Comparison of ENCODE assay signal across 9 cellular contexts in the genomic region with DNA sequence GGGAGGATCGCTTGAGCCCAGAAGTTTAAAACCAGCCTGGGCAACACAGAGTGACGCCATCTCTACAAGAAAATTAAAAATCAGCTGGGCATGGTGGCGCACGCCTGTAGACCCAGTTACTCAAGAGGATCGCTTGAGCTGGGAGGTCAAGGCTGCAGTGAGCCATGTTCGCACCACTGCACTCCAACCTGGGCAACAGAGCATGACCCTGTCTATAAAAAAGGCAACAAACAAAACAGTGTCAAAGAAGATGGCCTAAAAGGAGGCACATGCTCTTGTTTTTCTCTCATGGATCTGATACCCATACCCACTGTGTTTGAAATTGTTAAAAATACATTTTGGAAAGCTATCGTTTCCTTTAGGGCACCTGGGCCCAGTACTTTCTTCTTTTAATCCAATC.
DNase-seq lines count a peak whose midpoint lies in the region; ATAC-seq and TF ChIP-seq lines count a peak whose summit lies in the region.
"Had no signal": no experiment of that assay in that cellular context is flagged by ENCODE, and none has a peak within 500 bp of the region (broad histone marks: within the 10 kb centered on the region; RNA-seq: fewer than 3 reads in every experiment).

No MANE protein-coding gene starts in this region.

- no peak for ATAC-seq in GM18867 (IDR thresholded peaks at IDR 0.05; ENCODE audit: unreplicated experiment)

- H3K36me3 ChIP-seq in ACC112 (ENCODE audit: insufficient read depth, low read length) (no peaks in the 10 kb centered on the region), ovary (no peaks in the 10 kb centered on the region), endodermal cell (ENCODE audit: control insufficient read depth, insufficient read depth, low read length) (peaks cover 55% of the 10 kb centered on the region)

- H3K27me3 ChIP-seq in ACC112 (ENCODE audit: insufficient read depth, low read length): no peaks in the 10 kb centered on the region
- H3K27me3 ChIP-seq in ovary: no peaks in the 10 kb centered on the region
- H3K27me3 ChIP-seq in endodermal cell (ENCODE audit: control insufficient read depth, insufficient read depth, low read length, poor library complexity, severe bottlenecking): no peaks in the 10 kb centered on the region

- DNase-seq in HFFc6: no peak
- DNase-seq in chondrocyte (ENCODE audit: low spot score): no peak
- no peak for DNase-seq in ovary
- DNase-seq in endodermal cell: no peak
- no peak for DNase-seq in GM19238 (ENCODE audit: insufficient read length, low spot score)
- DNase-seq in ACHN: no peak
- DNase-seq: effector memory CD8-positive, alpha-beta T cell had no signal

- no peak for TF ChIP-seq POLR2A in ovary (IDR thresholded peaks at IDR 0.05)

- H3K9ac ChIP-seq in endodermal cell (ENCODE audit: extremely low read depth, low read length, poor library complexity, severe bottlenecking): no peak overlapping the region

- in situ Hi-C loops in ACHN (cut with HindIII; ENCODE audit: low pct_ligation_motif_present, low pct_unique_long_range_greater_than_20kb, low sequenced_read_pairs): no loop called here

- H2AFZ ChIP-seq in ACC112 (ENCODE audit: low read length, unreplicated experiment): peak overlapping the region; percentile 64

- H3K9me3 Mint-ChIP-seq in HFFc6 (no peaks in the 10 kb centered on the region), chondrocyte (ENCODE audit: low read depth) (no peaks in the 10 kb centered on the region), endodermal cell (no peaks in the 10 kb centered on the region)
- H3K9me3 Mint-ChIP-seq: effector memory CD8-positive, alpha-beta T cell had no signal

- intact Hi-C loops in ovary (cut with DNase I): no loop called here

- TF ChIP-seq EP300 in ovary (IDR thresholded peaks at IDR 0.05): no peak

- H3K4me3 ChIP-seq in ACC112 (ENCODE audit: low read depth, low read length) (peak overlapping the region; percentile 60), ovary (no peak overlapping the region), endodermal cell (ENCODE audit: low read length) (no peak overlapping the region)

- H3K27ac ChIP-seq in ACC112 (ENCODE audit: low read depth, low read length) (peak overlapping the region; percentile 60), ovary (peak overlapping the region; percentile 26 to 58), endodermal cell (ENCODE audit: low read depth, low read length) (no peak overlapping the region)

- H3K79me2 ChIP-seq in ACC112 (ENCODE audit: control insufficient read depth, insufficient read depth, low read length, unreplicated experiment): no peaks in the 10 kb centered on the region

- 83 to 86% (median 84%) methylated on average over 7 of the region's 7 CpGs for WGBS in ovary, 3 donors
- WGBS in endodermal cell (ENCODE audit: insufficient coverage in 1 of 2, insufficient read length in 1 of 2), 2 experiments: 96 to 100% methylated on average over 6 to 7 of the region's 7 CpGs

- H3K4me1 Mint-ChIP-seq in HFFc6 (ENCODE audit: low read depth) (peaks cover 32% of the 10 kb centered on the region), chondrocyte (ENCODE audit: low read depth) (peaks cover 24% of the 10 kb centered on the region), endodermal cell (peaks cover 5% of the 10 kb centered on the region)

- no peak for TF ChIP-seq CTCF in HFFc6 (IDR thresholded peaks at IDR 0.05)
- no peak for TF ChIP-seq CTCF in chondrocyte (IDR thresholded peaks at IDR 0.05)
- TF ChIP-seq CTCF in ovary (IDR thresholded peaks at IDR 0.05): no peak
- TF ChIP-seq CTCF in endodermal cell (conservative IDR thresholded peaks at IDR 0.05): no peak

- peak overlapping the region; percentile 87 for H3K27ac Mint-ChIP-seq in HFFc6
- peak overlapping the region; percentile 91 for H3K27ac Mint-ChIP-seq in chondrocyte (ENCODE audit: unreplicated experiment)
- H3K27ac Mint-ChIP-seq in endodermal cell: no peak overlapping the region

- H3K36me3 Mint-ChIP-seq in HFFc6 (ENCODE audit: low read depth) (peaks cover 11% of the 10 kb centered on the region), chondrocyte (ENCODE audit: low read depth) (peaks cover 7% of the 10 kb centered on the region), endodermal cell (ENCODE audit: low read depth) (peaks cover 53% of the 10 kb centered on the region)

- H3K27me3 Mint-ChIP-seq in HFFc6 (ENCODE audit: insufficient read depth): no peaks in the 10 kb centered on the region
- H3K27me3 Mint-ChIP-seq in chondrocyte (ENCODE audit: low read depth): no peaks in the 10 kb centered on the region
- H3K27me3 Mint-ChIP-seq in endodermal cell (ENCODE audit: insufficient read depth): no peaks in the 10 kb centered on the region
- H3K27me3 Mint-ChIP-seq: effector memory CD8-positive, alpha-beta T cell had no signal

- H3K4me3 Mint-ChIP-seq in HFFc6: peak overlapping the region; percentile 85
- peak overlapping the region; percentile 46 for H3K4me3 Mint-ChIP-seq in chondrocyte (ENCODE audit: unreplicated experiment)
- no peak overlapping the region for H3K4me3 Mint-ChIP-seq in endodermal cell

- peaks cover 17% of the 10 kb centered on the region for H3K4me1 ChIP-seq in ACC112 (ENCODE audit: control insufficient read depth, insufficient read depth, low read length, unreplicated experiment)
- H3K4me1 ChIP-seq in ovary (ENCODE audit: insufficient read depth): peaks cover 20% of the 10 kb centered on the region
- no peaks in the 10 kb centered on the region for H3K4me1 ChIP-seq in endodermal cell (ENCODE audit: control insufficient read depth, insufficient read depth, low read length)

- no peaks in the 10 kb centered on the region for H3K9me3 ChIP-seq in ovary
- no peaks in the 10 kb centered on the region for H3K9me3 ChIP-seq in endodermal cell (ENCODE audit: control insufficient read depth, low read length)
